ENCODE assay signal across 19 cellular contexts in the genomic region with DNA sequence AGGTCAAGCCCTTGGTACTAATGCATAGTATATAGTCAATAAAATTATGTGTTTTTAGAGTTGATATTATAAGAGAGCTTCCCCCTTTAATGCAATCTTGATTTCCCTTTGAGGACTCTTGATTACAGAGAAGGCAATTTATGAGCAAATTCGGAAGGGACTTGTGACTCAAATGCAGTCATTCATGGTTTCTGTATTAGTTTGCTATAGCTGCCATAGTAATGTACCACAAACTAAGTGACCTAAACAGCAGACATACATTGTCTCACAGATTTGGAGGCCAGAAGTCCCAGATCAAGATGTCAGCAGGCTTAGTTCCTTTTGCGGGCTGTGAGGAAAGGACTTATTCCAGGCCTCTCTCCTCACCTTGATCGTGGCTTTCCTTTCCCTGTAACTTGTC.
DNase-seq lines count a peak whose midpoint lies in the region; ATAC-seq and TF ChIP-seq lines count a peak whose summit lies in the region.
"Had no signal": no experiment of that assay in that cellular context is flagged by ENCODE, and none has a peak within 500 bp of the region (broad histone marks: within the 10 kb centered on the region; RNA-seq: fewer than 3 reads in every experiment).

No MANE protein-coding gene starts in this region.

- intact Hi-C loops in activated CD4-positive, alpha-beta T cell treated with anti-CD3 and anti-CD28 coated beads for 36 hours (cut with DNase I, micrococcal nuclease): loop anchor here (2.0 to 10.0 kb wide), 3 partner anchors 17 to 1113 kb away; no protein-coding TSS in a partner anchor
- intact Hi-C loops in ovary (cut with DNase I): no loop called here

- POLR2A ChIA-PET in activated CD4-positive, alpha-beta T cell treated with anti-CD3 and anti-CD28 coated beads for 36 hours (lab: Charles Lee): no interaction called here

- no peaks in the 10 kb centered on the region for H3K79me2 ChIP-seq in GM23248 (ENCODE audit: insufficient read depth)

- H3K27ac Mint-ChIP-seq in activated CD4-positive, alpha-beta T cell treated with anti-CD3 and anti-CD28 coated beads for 36 hours: no peak overlapping the region
- H3K27ac Mint-ChIP-seq in stimulated activated effector memory CD8-positive, alpha-beta T cell treated with anti-CD3 and anti-CD28 coated beads, Interleukin-12 subunit alpha, Interleukin-12 subunit beta, amount 100 ng/mL, for 72 hours: no peak overlapping the region
- H3K27ac Mint-ChIP-seq: B cell; CD4-positive, alpha-beta T cell; CD8-positive, alpha-beta T cell had no signal

- H3K9me3 Mint-ChIP-seq in activated CD4-positive, alpha-beta T cell treated with anti-CD3 and anti-CD28 coated beads for 36 hours (ENCODE audit: low read depth): no peaks in the 10 kb centered on the region
- H3K9me3 Mint-ChIP-seq in stimulated activated effector memory CD8-positive, alpha-beta T cell treated with anti-CD3 and anti-CD28 coated beads, Interleukin-12 subunit alpha, Interleukin-12 subunit beta, amount 100 ng/mL, for 72 hours: no peaks in the 10 kb centered on the region
- H3K9me3 Mint-ChIP-seq: CD4-positive, alpha-beta T cell; CD8-positive, alpha-beta T cell had no signal

- peak; percentile 6 for ATAC-seq in activated CD4-positive, alpha-beta T cell treated with anti-CD3 and anti-CD28 coated beads for 36 hours
- ATAC-seq in HG03565 (IDR thresholded peaks at IDR 0.05; ENCODE audit: unreplicated experiment): peak; percentile 61
- peak; percentile 75 for ATAC-seq in stimulated activated effector memory CD8-positive, alpha-beta T cell treated with anti-CD3 and anti-CD28 coated beads, Interleukin-12 subunit alpha, Interleukin-12 subunit beta, amount 100 ng/mL, for 72 hours
- ATAC-seq: A549; CD8-positive, alpha-beta T cell had no signal

- no peak overlapping the region for H3K27ac ChIP-seq in GM23248
- no peak overlapping the region for H3K27ac ChIP-seq in ovary
- H3K27ac ChIP-seq: 22Rv1; A549; BLaER1 treated with 17β-estradiol and CSF1 and Interleukin-3, amounts not matched to agents 10 nM and 100 nM; C4-2B had no signal

- no peak overlapping the region for H2AFZ ChIP-seq in GM23248

- CTCF ChIA-PET in activated CD4-positive, alpha-beta T cell treated with anti-CD3 and anti-CD28 coated beads for 36 hours (lab: Charles Lee): no interaction called here

- DNase-seq in activated CD4-positive, alpha-beta T cell treated with anti-CD3 and anti-CD28 coated beads for 36 hours: no peak
- DNase-seq in activated CD4-positive, alpha-beta T cell treated with anti-CD3 and anti-CD28 coated beads, Interleukin-2, amount 50 U/mL, for 1 hour: no peak
- DNase-seq in GM23248 (peak; percentile 12), cerebellar cortex (ENCODE audit: low spot score) (no peak), ovary (no peak)
- no peak for DNase-seq in stimulated activated effector memory CD8-positive, alpha-beta T cell treated with anti-CD3 and anti-CD28 coated beads, Interleukin-12 subunit alpha, Interleukin-12 subunit beta, amount 100 ng/mL, for 72 hours (ENCODE audit: low spot score in 2 of 2)
- DNase-seq: AML-193; Caco-2; Calu3; CD4-positive, alpha-beta T cell; CD8-positive, alpha-beta T cell; DMS79 treated with DMSO at 0.1 percent for 48 hours; GF-D8 had no signal

- H3K4me1 Mint-ChIP-seq in activated CD4-positive, alpha-beta T cell treated with anti-CD3 and anti-CD28 coated beads for 36 hours: peaks cover 13% of the 10 kb centered on the region
- H3K4me1 Mint-ChIP-seq in stimulated activated effector memory CD8-positive, alpha-beta T cell treated with anti-CD3 and anti-CD28 coated beads, Interleukin-12 subunit alpha, Interleukin-12 subunit beta, amount 100 ng/mL, for 72 hours: no peaks in the 10 kb centered on the region
- H3K4me1 Mint-ChIP-seq: B cell had no signal

- no peaks in the 10 kb centered on the region for H3K9me3 ChIP-seq in GM23248 (ENCODE audit: low read depth)
- no peaks in the 10 kb centered on the region for H3K9me3 ChIP-seq in ovary
- H3K9me3 ChIP-seq: A549; BLaER1 treated with 17β-estradiol and CSF1 and Interleukin-3, amounts not matched to agents 10 nM and 100 nM; Caco-2 had no signal

- TF ChIP-seq POLR2A in ovary (IDR thresholded peaks at IDR 0.05): no peak

- WGBS in GM23248 (ENCODE audit: low coverage in 1 of 2, low lambda C conversion rate in 2 of 2, missing lambda C conversion rate in 2 of 2), 2 experiments: 67 to 75% methylated on average over 3 of the region's 3 CpGs
- no CpG with 5 or more reads among the region's 3 CpGs for WGBS in ovary, 3 donors

- no peak for TF ChIP-seq EP300 in ovary (IDR thresholded peaks at IDR 0.05)

- H3K27me3 Mint-ChIP-seq in activated CD4-positive, alpha-beta T cell treated with anti-CD3 and anti-CD28 coated beads for 36 hours: peaks cover 2% of the 10 kb centered on the region
- H3K27me3 Mint-ChIP-seq: B cell; CD4-positive, alpha-beta T cell had no signal

- in situ Hi-C loops in GM23248 (cut with MboI): no loop called here

- H3K36me3 Mint-ChIP-seq in activated CD4-positive, alpha-beta T cell treated with anti-CD3 and anti-CD28 coated beads for 36 hours (ENCODE audit: low read depth): no peaks in the 10 kb centered on the region
- H3K36me3 Mint-ChIP-seq in stimulated activated effector memory CD8-positive, alpha-beta T cell treated with anti-CD3 and anti-CD28 coated beads, Interleukin-12 subunit alpha, Interleukin-12 subunit beta, amount 100 ng/mL, for 72 hours: peaks cover 5% of the 10 kb centered on the region
- H3K36me3 Mint-ChIP-seq: CD8-positive, alpha-beta T cell had no signal

- H3K4me2 ChIP-seq in GM23248 (ENCODE audit: unreplicated experiment): no peak overlapping the region
- H3K4me2 ChIP-seq: BLaER1 treated with 17β-estradiol and CSF1 and Interleukin-3, amounts not matched to agents 10 nM and 100 nM had no signal

- H4K20me1 ChIP-seq in GM23248 (ENCODE audit: insufficient read depth): no peaks in the 10 kb centered on the region
- H4K20me1 ChIP-seq: BLaER1 treated with 17β-estradiol and CSF1 and Interleukin-3, amounts not matched to agents 10 nM and 100 nM had no signal

- H3F3A ChIP-seq in GM23248 (ENCODE audit: insufficient read depth): peaks cover 3% of the 10 kb centered on the region; the same call in 1 of the 2 replicates

- TF ChIP-seq CTCF in ovary (IDR thresholded peaks at IDR 0.05): no peak

- H3K9ac ChIP-seq in GM23248: no peak overlapping the region
- H3K9ac ChIP-seq: BLaER1 treated with 17β-estradiol and CSF1 and Interleukin-3, amounts not matched to agents 10 nM and 100 nM had no signal

- H3K4me1 ChIP-seq in GM23248 (ENCODE audit: insufficient read depth) (no peaks in the 10 kb centered on the region), ovary (ENCODE audit: insufficient read depth) (no peaks in the 10 kb centered on the region)
- H3K4me1 ChIP-seq: BLaER1 treated with 17β-estradiol and CSF1 and Interleukin-3, amounts not matched to agents 10 nM and 100 nM; Caco-2 had no signal

- no peak overlapping the region for H3K4me3 Mint-ChIP-seq in activated CD4-positive, alpha-beta T cell treated with anti-CD3 and anti-CD28 coated beads for 36 hours
- H3K4me3 Mint-ChIP-seq in stimulated activated effector memory CD8-positive, alpha-beta T cell treated with anti-CD3 and anti-CD28 coated beads, Interleukin-12 subunit alpha, Interleukin-12 subunit beta, amount 100 ng/mL, for 72 hours: no peak overlapping the region
- H3K4me3 Mint-ChIP-seq: B cell; CD4-positive, alpha-beta T cell; CD8-positive, alpha-beta T cell had no signal

- H3K4me3 ChIP-seq in GM23248 (no peak overlapping the region), ovary (no peak overlapping the region)
- H3K4me3 ChIP-seq: A549; BLaER1 treated with 17β-estradiol and CSF1 and Interleukin-3, amounts not matched to agents 10 nM and 100 nM had no signal

- H3K9me2 ChIP-seq in GM23248 (ENCODE audit: insufficient read depth): no peaks in the 10 kb centered on the region

- H3K36me3 ChIP-seq in GM23248 (ENCODE audit: low read depth) (no peaks in the 10 kb centered on the region), ovary (no peaks in the 10 kb centered on the region)
- H3K36me3 ChIP-seq: BLaER1 treated with 17β-estradiol and CSF1 and Interleukin-3, amounts not matched to agents 10 nM and 100 nM had no signal

- H3K27me3 ChIP-seq in GM23248 (replicated peaks; ENCODE audit: insufficient read depth): no peaks in the 10 kb centered on the region
- no peaks in the 10 kb centered on the region for H3K27me3 ChIP-seq in ovary
- H3K27me3 ChIP-seq: BLaER1 treated with 17β-estradiol and CSF1 and Interleukin-3, amounts not matched to agents 10 nM and 100 nM had no signal

Comparison
In these comparisons a context has a peak if more than half of its experiments do, and no peak if none do; other contexts are left out.
1. ATAC-seq: peak in every context shown above with its lines; median percentile 75 in stimulated activated effector memory CD8-positive, alpha-beta T cell treated with anti-CD3 and anti-CD28 coated beads, Interleukin-12 subunit alpha, Interleukin-12 subunit beta, amount 100 ng/mL, for 72 hours; 61 in HG03565; 6 in activated CD4-positive, alpha-beta T cell treated with anti-CD3 and anti-CD28 coated beads for 36 hours.
2. intact Hi-C loops: an anchor here in activated CD4-positive, alpha-beta T cell treated with anti-CD3 and anti-CD28 coated beads for 36 hours (2.0 to 10.0 kb wide); none called in ovary.